ENCODE assay signal across 9 cellular contexts in the genomic region with DNA sequence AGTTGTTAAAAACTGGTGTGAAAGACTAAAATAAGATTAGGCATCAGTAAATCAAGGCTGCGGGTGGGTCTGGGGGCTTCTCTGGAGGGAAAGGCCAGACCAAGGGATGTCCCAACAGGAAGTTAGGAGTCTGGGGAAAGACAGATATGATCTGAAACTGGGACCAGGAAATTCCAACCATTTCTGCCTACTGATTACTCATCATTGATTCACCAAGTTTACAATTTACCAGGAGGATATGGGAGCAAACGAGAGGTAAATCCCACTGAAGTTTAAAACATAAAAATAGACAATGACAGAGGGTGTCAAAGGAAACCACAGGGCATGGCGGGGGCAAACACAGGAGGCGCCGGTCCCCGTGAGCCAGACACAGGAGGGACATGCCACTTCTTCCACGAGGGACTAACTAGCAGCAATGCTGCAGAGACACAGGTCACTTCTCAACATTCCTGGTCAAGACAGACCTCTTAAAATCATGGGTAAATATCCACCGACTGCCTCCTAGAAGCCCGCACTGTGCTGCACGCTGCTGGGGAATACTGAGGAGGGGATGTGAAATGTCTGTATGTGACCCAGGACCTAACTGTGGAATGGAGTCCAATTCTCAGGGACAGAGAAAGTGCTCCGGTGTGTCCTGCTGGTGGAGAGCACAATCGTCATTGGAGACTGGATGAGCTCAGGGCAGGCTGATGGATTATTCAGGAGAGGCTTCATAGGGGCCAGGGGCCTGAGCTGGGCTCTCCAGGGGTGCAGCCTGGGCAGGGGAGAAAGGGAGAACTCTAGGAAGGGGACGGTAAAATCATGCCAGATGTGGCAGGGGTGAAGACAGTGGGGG.
A peak's percentile ranks its signal among the peaks of the same experiment; 100 is the strongest.
DNase-seq lines count a peak whose midpoint lies in the region; ATAC-seq, FAIRE-seq and TF ChIP-seq lines count a peak whose summit lies in the region.
"Had no signal": no experiment of that assay in that cellular context is flagged by ENCODE, and none has a peak within 500 bp of the region (broad histone marks: within the 10 kb centered on the region; RNA-seq: fewer than 3 reads in every experiment).

No MANE protein-coding gene starts in this region.

- no peak for TF ChIP-seq POLR2A in GM12891 (IDR thresholded peaks at IDR 0.05; ENCODE audit: low read depth, low read length)

- no peak overlapping the region for H2AK5ac ChIP-seq in neuronal stem cell (ENCODE audit: low read depth, low read length)

- TF ChIP-seq CTCF in Panc1 (IDR thresholded peaks at IDR 0.05), result no peak

- H3K36me3 Mint-ChIP-seq in CD8-positive, alpha-beta memory T cell, result peaks cover 0 to 81% (median 20%) of the 10 kb centered on the region in 3 donors
- H3K36me3 Mint-ChIP-seq in dendritic cell treated with granulocyte-macrophage colony-stimulating factor and Interleukin-4, amounts not matched to agents 40 ng/mL and 50 ng/mL, for 4 days (ENCODE audit: low read depth), result peaks cover 94% of the 10 kb centered on the region

- POLR2A ChIA-PET in CD8-positive, alpha-beta memory T cell (lab: Charles Lee), result no interaction called here
- POLR2A ChIA-PET in Panc1 (lab: Charles Lee), result interaction anchor here (0.9 kb wide), 1 partner anchor 24 kb away, joined by 7 read pairs; no protein-coding TSS in a partner anchor

- peaks cover 17 to 61% (median 40%) of the 10 kb centered on the region in 3 donors for H3K4me1 Mint-ChIP-seq in CD8-positive, alpha-beta memory T cell
- H3K4me1 Mint-ChIP-seq in dendritic cell treated with granulocyte-macrophage colony-stimulating factor and Interleukin-4, amounts not matched to agents 40 ng/mL and 50 ng/mL, for 4 days (ENCODE audit: low read depth), result peaks cover 14% of the 10 kb centered on the region

- no peak overlapping the region for H3K27ac ChIP-seq in CD8-positive, alpha-beta memory T cell (ENCODE audit: low read depth, low read length)
- H3K27ac ChIP-seq in Panc1 (ENCODE audit: low read length), result peak overlapping the region; percentile 99
- H3K27ac ChIP-seq in neuronal stem cell (replicated peaks; ENCODE audit: low read length), result no peak overlapping the region

- H3K9me3 Mint-ChIP-seq in CD8-positive, alpha-beta memory T cell, result no peaks in the 10 kb centered on the region
- H3K9me3 Mint-ChIP-seq in dendritic cell treated with granulocyte-macrophage colony-stimulating factor and Interleukin-4, amounts not matched to agents 40 ng/mL and 50 ng/mL, for 4 days, result no peaks in the 10 kb centered on the region

- in situ Hi-C loops in Panc1 (cut with HindIII; ENCODE audit: low pct_unique_long_range_greater_than_20kb, low sequenced_read_pairs), result no loop called here

- no peak overlapping the region for H4K91ac ChIP-seq in neuronal stem cell (ENCODE audit: low read depth, low read length, poor library complexity)

- no peak overlapping the region for H3K9ac ChIP-seq in neuronal stem cell (ENCODE audit: low read depth, low read length, poor library complexity)

- no peak overlapping the region for H3K4me3 Mint-ChIP-seq in CD8-positive, alpha-beta memory T cell
- no peak overlapping the region for H3K4me3 Mint-ChIP-seq in dendritic cell treated with granulocyte-macrophage colony-stimulating factor and Interleukin-4, amounts not matched to agents 40 ng/mL and 50 ng/mL, for 4 days

- no peaks in the 10 kb centered on the region for H3K4me1 ChIP-seq in CD8-positive, alpha-beta memory T cell (ENCODE audit: insufficient read depth, low read length)
- peaks cover 93% of the 10 kb centered on the region for H3K4me1 ChIP-seq in Panc1 (ENCODE audit: control insufficient read depth, insufficient read depth, low read length)
- peaks cover 7% of the 10 kb centered on the region in 2 donors for H3K4me1 ChIP-seq in neuronal stem cell (ENCODE audit: control insufficient read depth in 2 of 2, insufficient read depth in 1 of 2, low read depth in 1 of 2, low read length in 2 of 2)

- peak overlapping the region; percentile 27 for H3K18ac ChIP-seq in neuronal stem cell (ENCODE audit: low read length)

- DNase-seq in CD8-positive, alpha-beta memory T cell, result no peak
- DNase-seq in Panc1 (ENCODE audit: low read depth, low spot score), result peak; percentile 96
- DNase-seq in neuronal stem cell (ENCODE audit: low spot score), result no peak
- no peak for DNase-seq in DMS79 (lab: John Stamatoyannopoulos, UW)
- no peak for DNase-seq in GM12891 (ENCODE audit: insufficient read length, low spot score)
- no peak for DNase-seq in SHP77 (lab: John Stamatoyannopoulos, UW)
- DNase-seq in HPDE6-E6E7 (ENCODE audit: extremely low spot score), result no peak

- no peak overlapping the region for H2BK15ac ChIP-seq in neuronal stem cell (ENCODE audit: low read length)

- intact Hi-C loops in Panc1 (cut with micrococcal nuclease; ENCODE audit: unreplicated experiment), result no loop called here
- intact Hi-C loops in dendritic cell treated with granulocyte-macrophage colony-stimulating factor and Interleukin-4, amounts not matched to agents 40 ng/mL and 50 ng/mL, for 4 days (cut with micrococcal nuclease), result no loop called here

- CTCF ChIA-PET in CD8-positive, alpha-beta memory T cell (lab: Charles Lee), result interaction anchor here (1.3 to 2.4 kb wide), 2 partner anchors 10 to 153 kb away, joined by 3 to 14 read pairs; no protein-coding TSS in a partner anchor
- CTCF ChIA-PET in Panc1 (lab: Charles Lee), result interaction anchor here (0.8 kb wide), 1 partner anchor 10 kb away, joined by 3 read pairs; no protein-coding TSS in a partner anchor

- no peak for FAIRE-seq in GM12891 (lab: Jason Lieb, UNC)
- FAIRE-seq: colon had no signal

- no peak overlapping the region for H3K14ac ChIP-seq in neuronal stem cell (ENCODE audit: low read length)

- no peaks in the 10 kb centered on the region for H3K79me1 ChIP-seq in neuronal stem cell (ENCODE audit: low read depth, low read length)

- H3K36me3 ChIP-seq in CD8-positive, alpha-beta memory T cell (ENCODE audit: insufficient read depth, low read length), result peaks cover 20% of the 10 kb centered on the region
- H3K36me3 ChIP-seq in Panc1 (ENCODE audit: control insufficient read depth, insufficient read depth, low read length), result peaks cover 15% of the 10 kb centered on the region
- no peaks in the 10 kb centered on the region for H3K36me3 ChIP-seq in neuronal stem cell (replicated peaks in 1 of 2; ENCODE audit: control insufficient read depth in 2 of 2, insufficient read depth in 2 of 2, low read length in 2 of 2)

- H3K4me3 ChIP-seq in CD8-positive, alpha-beta memory T cell (ENCODE audit: low read length), result no peak overlapping the region
- H3K4me3 ChIP-seq in Panc1 (ENCODE audit: low read depth in 2 of 2, low read length in 2 of 2), result peak overlapping the region in 1 of 2 experiments; percentile 1; a peak in 1 of 4 replicates
- no peak overlapping the region for H3K4me3 ChIP-seq in neuronal stem cell (ENCODE audit: low read length in 2 of 2)

- H3K23ac ChIP-seq in neuronal stem cell (ENCODE audit: low read depth, low read length, poor library complexity), result peak overlapping the region; percentile 13

- H2AFZ ChIP-seq in neuronal stem cell (ENCODE audit: low read length), result no peak overlapping the region

- H3K27me3 Mint-ChIP-seq in CD8-positive, alpha-beta memory T cell, result no peaks in the 10 kb centered on the region
- H3K27me3 Mint-ChIP-seq in dendritic cell treated with granulocyte-macrophage colony-stimulating factor and Interleukin-4, amounts not matched to agents 40 ng/mL and 50 ng/mL, for 4 days, result no peaks in the 10 kb centered on the region

- no peak overlapping the region for H2BK5ac ChIP-seq in neuronal stem cell (ENCODE audit: low read length)

- no peak overlapping the region for H2BK120ac ChIP-seq in neuronal stem cell (ENCODE audit: low read depth, low read length)

- BruUV-seq in Panc1 (replicated peaks; lab: Mats Ljungman, UMichigan), result no TSS peak

- H2BK12ac ChIP-seq in neuronal stem cell (ENCODE audit: low read length), result no peak overlapping the region

- H3K9me3 ChIP-seq in CD8-positive, alpha-beta memory T cell (ENCODE audit: low read length), result no peaks in the 10 kb centered on the region
- H3K9me3 ChIP-seq in Panc1 (ENCODE audit: control insufficient read depth, insufficient read depth, low read depth, low read length) (no peaks in the 10 kb centered on the region), neuronal stem cell (replicated peaks in 1 of 2; ENCODE audit: control insufficient read depth in 2 of 2, insufficient read depth in 1 of 2, low read depth in 1 of 2, low read length in 2 of 2) (no peaks in the 10 kb centered on the region)

- WGBS in neuronal stem cell (ENCODE audit: extremely low coverage in 2 of 2, insufficient read length in 2 of 2, insufficient replicate concordance in 1 of 2), 2 donors, result no CpG with 5 or more reads among the region's 13 CpGs

- no peak overlapping the region for H3K4ac ChIP-seq in neuronal stem cell (ENCODE audit: low read length)

- H4K8ac ChIP-seq in neuronal stem cell (ENCODE audit: low read depth, low read length), result no peak overlapping the region

- no peak overlapping the region for H3K4me2 ChIP-seq in neuronal stem cell (ENCODE audit: insufficient read depth, low read length, poor library complexity, severe bottlenecking)

- H3K27ac Mint-ChIP-seq in CD8-positive, alpha-beta memory T cell, result peak overlapping the region in 6 of 8 donors; percentile 15 to 83 (median 54)
- peak overlapping the region; percentile 4 for H3K27ac Mint-ChIP-seq in dendritic cell treated with granulocyte-macrophage colony-stimulating factor and Interleukin-4, amounts not matched to agents 40 ng/mL and 50 ng/mL, for 4 days

- ATAC-seq in Panc1, result peak; percentile 53

- no peaks in the 10 kb centered on the region for H3K27me3 ChIP-seq in CD8-positive, alpha-beta memory T cell (ENCODE audit: insufficient read depth, low read length, poor library complexity, severe bottlenecking)
- H3K27me3 ChIP-seq in Panc1 (ENCODE audit: control insufficient read depth, insufficient read depth, low read length) (no peaks in the 10 kb centered on the region), neuronal stem cell (ENCODE audit: control insufficient read depth in 3 of 3, insufficient read depth in 3 of 3, low read depth in 1 of 3, low read length in 3 of 3) (no peaks in the 10 kb centered on the region)

TF ChIP-seq in GM12891, 5 proteins besides CTCF, POLR2A, EP300 and RAD21:
- TF ChIP-seq SPI1 (IDR thresholded peaks at IDR 0.05; ENCODE audit: low read depth, low read length) (no peak), TAF1 (IDR thresholded peaks at IDR 0.05; ENCODE audit: low read depth, low read length) (no peak), POLR2AphosphoS5 (IDR thresholded peaks at IDR 0.05; ENCODE audit: low read depth, low read length) (no peak), PAX5 (IDR thresholded peaks at IDR 0.05; ENCODE audit: insufficient read depth, low read length, severe bottlenecking) (no peak), POU2F2 (IDR thresholded peaks at IDR 0.05; ENCODE audit: low read depth, low read length) (no peak)
